ENCODE assay signal across 28 cellular contexts in the genomic region with DNA sequence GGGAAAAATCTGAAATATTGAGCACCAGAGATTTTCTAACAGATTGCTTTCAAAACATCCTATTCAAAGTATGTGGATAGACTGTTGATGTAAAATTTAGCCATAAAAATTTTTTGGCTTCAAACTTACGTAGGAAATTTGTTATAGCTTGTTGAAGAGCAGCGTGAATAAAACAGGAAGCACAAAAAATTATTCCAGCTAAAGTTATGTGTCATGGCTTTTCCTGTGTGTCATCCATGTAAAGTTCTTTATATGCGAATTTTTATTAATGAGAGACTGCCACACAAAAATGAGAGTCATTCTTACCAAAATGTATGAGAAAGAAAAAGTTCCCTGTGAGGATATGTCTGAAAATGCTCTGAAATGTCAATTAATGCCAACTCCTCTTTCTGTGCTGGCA. TPM values are rescaled to one million over a fixed set of nuclear protein-coding genes. Genes with fewer than 3 reads are reported as not detected.
DNase-seq lines count a peak whose midpoint lies in the region; ATAC-seq and TF ChIP-seq lines count a peak whose summit lies in the region.
"Had no signal": no experiment of that assay in that cellular context is flagged by ENCODE, and none has a peak within 500 bp of the region (broad histone marks: within the 10 kb centered on the region; RNA-seq: fewer than 3 reads in every experiment).

No MANE protein-coding gene starts in this region.

- no peak for TF ChIP-seq RAD21 in IMR-90 (IDR thresholded peaks at IDR 0.05; ENCODE audit: low read length)

- BruUV-seq in A673 (replicated peaks; lab: Mats Ljungman, UMichigan), result no TSS peak
- BruUV-seq in IMR-90 (replicated peaks; lab: Mats Ljungman, UMichigan), result no TSS peak
- BruUV-seq in mammary epithelial cell (replicated peaks; lab: Mats Ljungman, UMichigan), result no TSS peak

- H3K23ac ChIP-seq in IMR-90 (ENCODE audit: low read depth, low read length), result no peak overlapping the region

- no peaks in the 10 kb centered on the region for H3K4me1 ChIP-seq in A673 (ENCODE audit: insufficient read depth, low read length, poor library complexity, severe bottlenecking)
- H3K4me1 ChIP-seq in IMR-90 (ENCODE audit: control insufficient read depth, insufficient read depth, low read length), result no peaks in the 10 kb centered on the region
- peaks cover 22% of the 10 kb centered on the region for H3K4me1 ChIP-seq in mammary epithelial cell (ENCODE audit: insufficient read depth, low read length)
- H3K4me1 ChIP-seq in foreskin keratinocyte, result peaks cover 24% of the 10 kb centered on the region
- no peaks in the 10 kb centered on the region for H3K4me1 ChIP-seq in smooth muscle cell (ENCODE audit: low read depth)
- H3K4me1 ChIP-seq: Peyer's patch, psoas muscle, stomach, tibial artery had no signal

- in situ Hi-C loops in IMR-90 (cut with MboI; ENCODE audit: low sequenced_read_pairs) (loop anchor here (25.0 kb wide), 1 partner anchor 1160 kb away; no protein-coding TSS in a partner anchor), mammary epithelial cell (cut with MboI; ENCODE audit: low sequenced_read_pairs in 2 of 2) (no loop called here)

- no peak overlapping the region for H3K18ac ChIP-seq in IMR-90 (ENCODE audit: low read depth, low read length)

- no peak overlapping the region for H4K91ac ChIP-seq in IMR-90 (ENCODE audit: insufficient read depth, low read depth, low read length)

- WGBS in IMR-90 (ENCODE audit: extremely low coverage in 2 of 2, insufficient read length in 1 of 2), 2 experiments, result no CpG with 5 or more reads among the region's 3 CpGs
- 0% methylated on average over 3 of the region's 3 CpGs for WGBS in mammary epithelial cell (ENCODE audit: low coverage, missing lambda C conversion rate)
- 93% methylated on average over 3 of the region's 3 CpGs for WGBS in smooth muscle cell (ENCODE audit: low lambda C conversion rate)

- no peak overlapping the region for H3K14ac ChIP-seq in IMR-90 (replicated peaks; ENCODE audit: low read depth, low read length)

- H2BK15ac ChIP-seq in IMR-90 (ENCODE audit: low read depth, low read length), result no peak overlapping the region

- H3K9me1 ChIP-seq in IMR-90 (ENCODE audit: insufficient read depth, low read length), result no peaks in the 10 kb centered on the region

- no peak overlapping the region for H3K56ac ChIP-seq in IMR-90 (ENCODE audit: extremely low read depth, insufficient read depth, low read length)

- no peak for ATAC-seq in IMR-90 (ENCODE audit: low read depth)
- peak; percentile 56 for ATAC-seq in foreskin keratinocyte
- ATAC-seq in left cardiac atrium, result no peak
- ATAC-seq in GM19324 (IDR thresholded peaks at IDR 0.05; ENCODE audit: low FRiP score, unreplicated experiment), result no peak
- ATAC-seq: activated CD4-positive, CD25-positive, alpha-beta regulatory T cell treated with anti-CD3 and anti-CD28 coated beads, Interleukin-2, amount 50 U/mL, for 24 hours; psoas muscle had no signal

- H2AK9ac ChIP-seq in IMR-90 (replicated peaks; ENCODE audit: low read depth, low read length, poor library complexity), result no peak overlapping the region

- H2AK5ac ChIP-seq in IMR-90 (ENCODE audit: low read depth, low read length), result no peak overlapping the region

- H2BK5ac ChIP-seq in IMR-90 (ENCODE audit: low read depth, low read length, poor library complexity, severe bottlenecking), result no peak overlapping the region

- dilution Hi-C loops in IMR-90 (cut with HindIII; ENCODE audit: low sequenced_read_pairs, unreplicated experiment), result no loop called here
- dilution Hi-C loops in mammary epithelial cell (cut with HindIII; ENCODE audit: low sequenced_read_pairs), result no loop called here

- no peak overlapping the region for H4K8ac ChIP-seq in IMR-90 (ENCODE audit: low read depth in 2 of 2, low read length in 2 of 2)

- no peak overlapping the region for H2BK120ac ChIP-seq in IMR-90 (ENCODE audit: low read depth, low read length)

- POLR2A ChIA-PET in A673 (lab: Charles Lee; ENCODE audit: low non-redundant PET), result no interaction called here
- POLR2A ChIA-PET in IMR-90 (lab: Charles Lee; ENCODE audit: unreplicated experiment), result no interaction called here

- TF ChIP-seq CTCF in A673 (conservative IDR thresholded peaks at IDR 0.05; ENCODE audit: low read depth, low read length) (no peak), IMR-90 (conservative IDR thresholded peaks at IDR 0.05; ENCODE audit: low read depth, low read length) (no peak), mammary epithelial cell (conservative IDR thresholded peaks at IDR 0.05 in 1 of 2, IDR thresholded peaks at IDR 0.05 in 1 of 2; ENCODE audit: extremely low read depth in 1 of 2, insufficient read depth in 1 of 2, low read depth in 1 of 2, low read length in 2 of 2) (no peak), foreskin keratinocyte (conservative IDR thresholded peaks at IDR 0.05) (no peak), smooth muscle cell (IDR thresholded peaks at IDR 0.05; ENCODE audit: borderline replicate concordance, insufficient read depth, poor library complexity, severe bottlenecking) (no peak)

- H3K79me2 ChIP-seq in mammary epithelial cell (ENCODE audit: insufficient read depth, low read length), result no peaks in the 10 kb centered on the region
- no peaks in the 10 kb centered on the region for H3K79me2 ChIP-seq in smooth muscle cell (ENCODE audit: low read depth)

- peak; percentile 12 for DNase-seq in A673 (ENCODE audit: low spot score)
- peak; percentile 29 for DNase-seq in IMR-90
- peak; percentile 67 for DNase-seq in mammary epithelial cell
- DNase-seq in foreskin keratinocyte, result peak; percentile 67 to 86
- DNase-seq in smooth muscle cell (lab: John Stamatoyannopoulos, UW; ENCODE audit: unreplicated experiment), result no peak
- no peak for DNase-seq in NCI-H774 (lab: John Stamatoyannopoulos, UW)
- DNase-seq in left cardiac atrium, result no peak
- DNase-seq: 8988T; activated CD4-positive, alpha-beta memory T cell treated with anti-CD3 and anti-CD28 coated beads for 36 hours; activated CD8-positive, alpha-beta memory T cell treated with anti-CD3 and anti-CD28 coated beads, Interleukin-2, amount 50 U/mL, for 4 hours; activated naive CD4-positive, alpha-beta T cell treated with anti-CD3 and anti-CD28 coated beads, Interleukin-2, amount 10 ng/mL, durations not matched to agents 7 days and 5 days; CD4-positive, alpha-beta T cell; H9; head of caudate nucleus; naive B cell; NCI-H1417; NCI-H2029 treated with DMSO at 0.1 percent for 48 hours; NCI-H526; Peyer's patch; psoas muscle; stomach; tibial artery had no signal

- H3K27ac ChIP-seq in A673 (ENCODE audit: low read depth, low read length, poor library complexity, severe bottlenecking) (no peak overlapping the region), IMR-90 (ENCODE audit: insufficient read depth, low read length) (no peak overlapping the region), mammary epithelial cell (ENCODE audit: insufficient read depth, low read depth, low read length) (peak overlapping the region; percentile 77), foreskin keratinocyte (peak overlapping the region; percentile 71), smooth muscle cell (ENCODE audit: low read depth) (no peak overlapping the region)
- H3K27ac ChIP-seq: cardiac muscle cell, coronary artery, neutrophil, Peyer's patch, psoas muscle, stomach, tibial artery had no signal

- H3F3A ChIP-seq in smooth muscle cell (ENCODE audit: low read depth), result no peaks in the 10 kb centered on the region

- H3K4ac ChIP-seq in IMR-90 (ENCODE audit: low read depth, low read length), result no peak overlapping the region

- no peaks in the 10 kb centered on the region for H3K27me3 ChIP-seq in A673 (replicated peaks; ENCODE audit: insufficient read depth, low read depth, low read length, poor library complexity)
- H3K27me3 ChIP-seq in IMR-90 (ENCODE audit: control insufficient read depth, insufficient read depth, low read length), result peaks cover 2% of the 10 kb centered on the region
- no peaks in the 10 kb centered on the region for H3K27me3 ChIP-seq in mammary epithelial cell (ENCODE audit: insufficient read depth, low read length)
- no peaks in the 10 kb centered on the region for H3K27me3 ChIP-seq in foreskin keratinocyte
- no peaks in the 10 kb centered on the region for H3K27me3 ChIP-seq in smooth muscle cell (ENCODE audit: low read depth)
- H3K27me3 ChIP-seq: neutrophil, Peyer's patch, stomach, tibial artery had no signal

- CTCF ChIA-PET in A673 (lab: Charles Lee) (no interaction called here), IMR-90 (lab: Yijun Ruan, JAX) (interaction anchor here (0.7 to 1.0 kb wide), 3 partner anchors 38 to 348 kb away, joined by 3 to 7 read pairs (median 3); no protein-coding TSS in a partner anchor), mammary epithelial cell (lab: Charles Lee; ENCODE audit: low non-redundant PET) (no interaction called here)

- H4K20me1 ChIP-seq in IMR-90 (ENCODE audit: insufficient read depth, low read length), result no peaks in the 10 kb centered on the region
- H4K20me1 ChIP-seq in mammary epithelial cell (ENCODE audit: insufficient read depth, low read length), result no peaks in the 10 kb centered on the region
- no peaks in the 10 kb centered on the region for H4K20me1 ChIP-seq in smooth muscle cell (ENCODE audit: low read depth)

- H3K9ac ChIP-seq in IMR-90 (ENCODE audit: low read depth, low read length) (no peak overlapping the region), mammary epithelial cell (ENCODE audit: insufficient read depth, low read length) (no peak overlapping the region), smooth muscle cell (ENCODE audit: low read depth) (no peak overlapping the region)

- H3K4me3 ChIP-seq in A673 (ENCODE audit: low read depth, low read length, poor library complexity, severe bottlenecking), result no peak overlapping the region
- H3K4me3 ChIP-seq in IMR-90 (ENCODE audit: insufficient read depth, low read depth, low read length), result no peak overlapping the region
- peak overlapping the region in 1 of 3 experiments; percentile 19 for H3K4me3 ChIP-seq in mammary epithelial cell (replicated peaks in 1 of 3; ENCODE audit: insufficient read depth in 1 of 3, low read depth in 2 of 3, low read length in 3 of 3)
- no peak overlapping the region for H3K4me3 ChIP-seq in smooth muscle cell
- H3K4me3 ChIP-seq: cardiac muscle cell, coronary artery, Peyer's patch, psoas muscle, stomach, tibial artery had no signal

- TF ChIP-seq POLR2A in IMR-90 (IDR thresholded peaks at IDR 0.05; ENCODE audit: low read depth, low read length), result no peak

- H2BK20ac ChIP-seq in IMR-90 (ENCODE audit: low read depth, low read length), result no peak overlapping the region

- H3K4me2 ChIP-seq in IMR-90 (ENCODE audit: low read depth, low read length) (no peak overlapping the region), mammary epithelial cell (ENCODE audit: insufficient read depth, low read depth, low read length) (peak overlapping the region; percentile 64), smooth muscle cell (no peak overlapping the region)

- no peak overlapping the region for H2AFZ ChIP-seq in IMR-90 (replicated peaks; ENCODE audit: low read length, poor library complexity)
- H2AFZ ChIP-seq in mammary epithelial cell (ENCODE audit: low read depth, low read length), result peak overlapping the region; percentile 75
- no peak overlapping the region for H2AFZ ChIP-seq in smooth muscle cell (ENCODE audit: low read depth)

- no peak overlapping the region for H4K5ac ChIP-seq in IMR-90 (ENCODE audit: low read depth, low read length)

- H3K36me3 ChIP-seq in A673 (ENCODE audit: insufficient read depth, low read length, poor library complexity, severe bottlenecking) (no peaks in the 10 kb centered on the region), IMR-90 (ENCODE audit: control insufficient read depth, insufficient read depth, low read length) (no peaks in the 10 kb centered on the region), mammary epithelial cell (ENCODE audit: insufficient read depth, low read length) (no peaks in the 10 kb centered on the region), smooth muscle cell (ENCODE audit: low read depth) (no peaks in the 10 kb centered on the region)
- H3K36me3 ChIP-seq: cardiac muscle cell, neutrophil, Peyer's patch, stomach, tibial artery had no signal

- H3K79me1 ChIP-seq in IMR-90 (ENCODE audit: low read depth in 1 of 2, low read length in 2 of 2), result no peaks in the 10 kb centered on the region

- H3K9me3 ChIP-seq in A673 (ENCODE audit: low read depth, low read length, poor library complexity, severe bottlenecking) (no peaks in the 10 kb centered on the region), IMR-90 (ENCODE audit: control insufficient read depth, insufficient read depth, low read length) (no peaks in the 10 kb centered on the region), mammary epithelial cell (replicated peaks; ENCODE audit: insufficient read depth, low read length) (no peaks in the 10 kb centered on the region), smooth muscle cell (replicated peaks; ENCODE audit: low read depth) (no peaks in the 10 kb centered on the region)
- H3K9me3 ChIP-seq: neutrophil, Peyer's patch, psoas muscle, stomach, tibial artery had no signal

- intact Hi-C loops in A673 (cut with micrococcal nuclease; ENCODE audit: unreplicated experiment) (loop anchor here (5.0 kb wide), 2 partner anchors 35 to 295 kb away; no protein-coding TSS in a partner anchor), IMR-90 (cut with micrococcal nuclease) (no loop called here), mammary epithelial cell (cut with micrococcal nuclease) (loop anchor here (10.0 kb wide), 1 partner anchor 547 kb away; no protein-coding TSS in a partner anchor), left cardiac atrium (cut with DNase I) (no loop called here)

RNA-seq across cellular contexts. Expression of a gene that starts 19.5 kb away (rescaled TPM):
- total RNA-seq in A673 (2021) (not detected in 2 replicates), IMR-90 (2012; rRNA removed) (0.18 TPM in 1 of 2 replicates, not detected in the other), mammary epithelial cell (100 to 1,000 TPM; 159 to 283 TPM), foreskin keratinocyte (20.0 and 30.6 TPM in 2 replicates), smooth muscle cell (31.8 and 35.5 TPM in 2 replicates), left cardiac atrium (1 to 10 TPM; 3.3 to 8.5 TPM)
- polyA plus RNA-seq in IMR-90 (2012; rRNA removed) (not detected in 2 replicates), mammary epithelial cell (83.9 TPM), foreskin keratinocyte (5.1 and 10.7 TPM in 2 replicates), smooth muscle cell (1.6 and 7.2 TPM in 2 replicates)
- polyA plus RNA-seq in IMR-90 (2012; cell fraction: cytosol; rRNA removed), result not detected in 2 replicates
- polyA plus RNA-seq in IMR-90 (2012; cell fraction: nucleus; rRNA removed; ENCODE audit: low replicate concordance), result not detected in 2 replicates
- 13.9 TPM for polyA minus RNA-seq in mammary epithelial cell
- total RNA-seq: activated CD4-positive, alpha-beta memory T cell treated with anti-CD3 and anti-CD28 coated beads for 36 hours; cardiac muscle cell; H9; Peyer's patch had no signal
- polyA plus RNA-seq: cardiac muscle cell had no signal

RNA-seq across cellular contexts. Expression of a gene that starts 37.2 kb away (rescaled TPM):
- total RNA-seq in A673 (2021) (0.50 and 0.84 TPM in 2 replicates), IMR-90 (2012; rRNA removed) (0.36 and 1.1 TPM in 2 replicates), mammary epithelial cell (10 to 100 TPM in 1 of 2 donors, 1 to 10 TPM in 1; 9.5 to 44.0 TPM), foreskin keratinocyte (23.7 and 29.1 TPM in 2 replicates), smooth muscle cell (1.3 and 1.9 TPM in 2 replicates), left cardiac atrium (1 to 10 TPM in 1 of 2 donors, under 1 TPM in 1; 0.84 to 2.9 TPM)
- polyA plus RNA-seq in IMR-90 (2012; rRNA removed) (0.14 and 0.26 TPM in 2 replicates), mammary epithelial cell (13.2 TPM), foreskin keratinocyte (6.2 and 6.3 TPM in 2 replicates), smooth muscle cell (0.27 and 0.55 TPM in 2 replicates)
- 0.07 and 0.21 TPM in 2 replicates for polyA plus RNA-seq in IMR-90 (2012; cell fraction: cytosol; rRNA removed)
- 0.30 and 1.1 TPM in 2 replicates for polyA plus RNA-seq in IMR-90 (2012; cell fraction: nucleus; rRNA removed; ENCODE audit: low replicate concordance)
- polyA minus RNA-seq in mammary epithelial cell, result 22.7 TPM
- total RNA-seq: activated CD4-positive, alpha-beta memory T cell treated with anti-CD3 and anti-CD28 coated beads for 36 hours; cardiac muscle cell; H9; skeletal muscle tissue had no signal
- polyA plus RNA-seq: cardiac muscle cell had no signal

Comparison
In these comparisons a context has a peak if more than half of its experiments do, and no peak if none do; other contexts are left out.
1. DNase-seq: peak in A673 (single experiment), IMR-90 (single experiment), mammary epithelial cell (single experiment) and foreskin keratinocyte (2 of 2); none in smooth muscle cell (single experiment), NCI-H774 (single experiment) and left cardiac atrium (single experiment).
2. H3K27ac ChIP-seq: peak in mammary epithelial cell (single experiment) and foreskin keratinocyte (single experiment); none in A673 (single experiment), IMR-90 (single experiment) and smooth muscle cell (single experiment).
3. intact Hi-C loops: an anchor here in A673 (5.0 kb wide) and mammary epithelial cell (10.0 kb wide); none called in IMR-90 and left cardiac atrium.